ENCODE assay signal across 9 cellular contexts in the genomic region with DNA sequence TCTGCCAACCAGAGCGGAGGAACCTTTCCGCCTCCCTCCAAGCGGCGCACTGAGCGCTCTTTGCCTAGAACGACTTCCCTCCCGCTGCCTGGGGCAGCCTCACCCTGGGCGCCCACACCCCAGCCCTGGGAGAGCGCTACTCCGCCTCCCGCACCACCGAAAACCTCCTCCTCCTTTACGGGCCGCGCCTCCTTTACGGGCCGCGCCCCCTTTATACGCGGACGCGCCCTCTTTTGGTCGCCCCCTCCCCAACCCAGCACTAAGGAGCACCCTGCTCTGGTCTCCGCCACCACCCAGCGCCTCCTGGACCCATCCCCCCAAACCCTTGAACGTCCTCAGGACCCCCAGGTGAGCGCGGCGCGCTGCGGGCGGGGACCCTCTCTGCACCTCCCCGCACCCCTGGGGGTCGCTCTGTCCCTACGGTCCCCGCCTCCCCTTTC. TPM values are rescaled to one million over a fixed set of nuclear protein-coding genes. Genes with fewer than 3 reads are reported as not detected.
DNase-seq lines count a peak whose midpoint lies in the region; ATAC-seq and TF ChIP-seq lines count a peak whose summit lies in the region.
"Had no signal": no experiment of that assay in that cellular context is flagged by ENCODE, and none has a peak within 500 bp of the region (broad histone marks: within the 10 kb centered on the region; RNA-seq: fewer than 3 reads in every experiment).

No MANE protein-coding gene starts in this region.

- H3K9me3 Mint-ChIP-seq in mesothelial cell of epicardium, result no peaks in the 10 kb centered on the region

- peaks cover 8% of the 10 kb centered on the region for H4K20me1 ChIP-seq in DND-41 (ENCODE audit: insufficient read depth, low read length)

- H3K27me3 Mint-ChIP-seq in mesothelial cell of epicardium (ENCODE audit: low read depth), result peaks cover 55% of the 10 kb centered on the region

- H3K36me3 ChIP-seq in DND-41 (ENCODE audit: insufficient read depth, low read length) (no peaks in the 10 kb centered on the region; the same call in 1 of the 2 replicates), brain microvascular endothelial cell (replicated peaks) (no peaks in the 10 kb centered on the region), transverse colon (no peaks in the 10 kb centered on the region), gastroesophageal sphincter (no peaks in the 10 kb centered on the region)

- in situ Hi-C loops in brain microvascular endothelial cell (cut with HindIII; ENCODE audit: low pct_ligation_motif_present, low sequenced_read_pairs) (no loop called here), transverse colon (cut with MboI; ENCODE audit: low pct_ligation_motif_present in 1 of 4, low pct_unique_long_range_greater_than_20kb in 1 of 4, low sequenced_read_pairs in 3 of 4) (no loop called here)

- H3K4me1 Mint-ChIP-seq in mesothelial cell of epicardium, result peaks cover 9% of the 10 kb centered on the region

- intact Hi-C loops in transverse colon (cut with DNase I; ENCODE audit: low total_unique reads), result no loop called here

- H3K27me3 ChIP-seq in DND-41 (ENCODE audit: insufficient read depth, low read length, poor library complexity), result peaks cover 47% of the 10 kb centered on the region
- H3K27me3 ChIP-seq in brain microvascular endothelial cell (replicated peaks), result peaks cover 56% of the 10 kb centered on the region
- H3K27me3 ChIP-seq in transverse colon, result peaks cover 75% of the 10 kb centered on the region
- peaks cover 90% of the 10 kb centered on the region for H3K27me3 ChIP-seq in gastroesophageal sphincter

- H3K79me2 ChIP-seq in DND-41 (ENCODE audit: insufficient read depth, low read length), result no peaks in the 10 kb centered on the region

- peak overlapping the region; percentile 71 for H3K9ac ChIP-seq in DND-41 (ENCODE audit: low read depth, low read length)

- TF ChIP-seq CTCF in DND-41 (IDR thresholded peaks at IDR 0.05; ENCODE audit: borderline replicate concordance, extremely low read depth, low read length, poor library complexity, severe bottlenecking) (peak; percentile 29), brain microvascular endothelial cell (IDR thresholded peaks at IDR 0.05; ENCODE audit: low read depth, low read length, missing control alignments) (no peak), mesothelial cell of epicardium (IDR thresholded peaks at IDR 0.05; ENCODE audit: unreplicated experiment) (no peak), transverse colon (IDR thresholded peaks at IDR 0.05) (no peak), gastroesophageal sphincter (IDR thresholded peaks at IDR 0.05) (no peak)

- TF ChIP-seq EP300 in transverse colon (IDR thresholded peaks at IDR 0.05; ENCODE audit: low read depth), result no peak
- no peak for TF ChIP-seq EP300 in gastroesophageal sphincter (IDR thresholded peaks at IDR 0.05)

- H3K4me1 ChIP-seq in DND-41 (ENCODE audit: insufficient read depth, low read length), result peaks cover 28% of the 10 kb centered on the region
- peaks cover 0 to 27% (median 23%) of the 10 kb centered on the region in 4 donors for H3K4me1 ChIP-seq in transverse colon
- H3K4me1 ChIP-seq in gastroesophageal sphincter, result peaks cover 0 to 34% (median 19%) of the 10 kb centered on the region in 3 donors

- H3K4me2 ChIP-seq in DND-41 (ENCODE audit: insufficient read depth, low read length), result peak overlapping the region; percentile 94

- peak overlapping the region; percentile 86 for H2AFZ ChIP-seq in DND-41 (ENCODE audit: low read depth, low read length)

- ATAC-seq in DND-41 (ENCODE audit: insufficient read depth, low read depth) (peak; percentile 83), HG03196 (IDR thresholded peaks at IDR 0.05; ENCODE audit: unreplicated experiment) (no peak), GM18517 (IDR thresholded peaks at IDR 0.05; ENCODE audit: unreplicated experiment) (no peak), gastroesophageal sphincter (no peak)

- 10% methylated on average over 33 of the region's 36 CpGs; no CpG with 5 or more reads in 1 of the 2 donors for WGBS in transverse colon (ENCODE audit: low coverage in 1 of 2), 2 donors
- WGBS in gastroesophageal sphincter (ENCODE audit: low coverage in 1 of 2), 2 donors, result 0% methylated on average over 13 of the region's 36 CpGs; no CpG with 5 or more reads in 1 of the 2 donors

- H3K4me3 ChIP-seq in DND-41 (ENCODE audit: low read depth in 1 of 2, low read length in 2 of 2) (peak overlapping the region; percentile 70 to 71), brain microvascular endothelial cell (ENCODE audit: low read depth, low read length) (peak overlapping the region; percentile 27), transverse colon (peak overlapping the region in 3 of 4 donors; percentile 22 to 55 (median 30)), gastroesophageal sphincter (peak overlapping the region in 1 of 2 donors; percentile 49)

- no peak overlapping the region for H3K27ac Mint-ChIP-seq in mesothelial cell of epicardium

- H3K9me3 ChIP-seq in DND-41 (ENCODE audit: insufficient read depth, low read length, severe bottlenecking), result no peaks in the 10 kb centered on the region
- no peaks in the 10 kb centered on the region for H3K9me3 ChIP-seq in transverse colon
- no peaks in the 10 kb centered on the region for H3K9me3 ChIP-seq in gastroesophageal sphincter

- peak overlapping the region; percentile 82 for H3K4me3 Mint-ChIP-seq in mesothelial cell of epicardium

- DNase-seq in DND-41 (peak; percentile 75), NCI-H526 treated with DMSO at 0.1 percent for 48 hours (lab: John Stamatoyannopoulos, UW) (peak; percentile 63), brain microvascular endothelial cell (no peak), mesothelial cell of epicardium (ENCODE audit: low spot score in 2 of 2, unreplicated experiment in 2 of 2) (peak in 1 of 2 experiments; percentile 51), transverse colon (no peak)

- TF ChIP-seq POLR2A in transverse colon (IDR thresholded peaks at IDR 0.05), result no peak
- no peak for TF ChIP-seq POLR2A in gastroesophageal sphincter (IDR thresholded peaks at IDR 0.05)

- H3K36me3 Mint-ChIP-seq in mesothelial cell of epicardium, result peaks cover 2% of the 10 kb centered on the region

- H3K27ac ChIP-seq in DND-41 (ENCODE audit: low read length), result 0 out of 2 replicates have a peak overlapping the region, but pooled peaks have one; percentile 18
- H3K27ac ChIP-seq in brain microvascular endothelial cell, result no peak overlapping the region
- no peak overlapping the region for H3K27ac ChIP-seq in transverse colon
- H3K27ac ChIP-seq in gastroesophageal sphincter, result no peak overlapping the region
- H3K27ac ChIP-seq: epithelial cell of prostate had no signal

RNA-seq across cellular contexts. Expression of a gene that starts 0.6 kb away (rescaled TPM):
- total RNA-seq in mesothelial cell of epicardium (45.8 to 55.6 TPM (median 48.6 TPM) in 3 replicates), transverse colon (1 to 10 TPM in 3 of 4 donors, not detected in 1; 2.2 to 3.5 (median 2.7) TPM), gastroesophageal sphincter (1 to 10 TPM in 2 of 4 donors, under 1 TPM in 2; 0.15 to 4.8 (median 1.4) TPM)

Comparison
In these comparisons a context has a peak if more than half of its experiments do, and no peak if none do; other contexts are left out.
1. DNase-seq: peak in DND-41 (single experiment) and NCI-H526 treated with DMSO at 0.1 percent for 48 hours (single experiment); none in brain microvascular endothelial cell (single experiment) and transverse colon (single experiment).